10 cellular contexts compared by ENCODE assay signal in the genomic region with DNA sequence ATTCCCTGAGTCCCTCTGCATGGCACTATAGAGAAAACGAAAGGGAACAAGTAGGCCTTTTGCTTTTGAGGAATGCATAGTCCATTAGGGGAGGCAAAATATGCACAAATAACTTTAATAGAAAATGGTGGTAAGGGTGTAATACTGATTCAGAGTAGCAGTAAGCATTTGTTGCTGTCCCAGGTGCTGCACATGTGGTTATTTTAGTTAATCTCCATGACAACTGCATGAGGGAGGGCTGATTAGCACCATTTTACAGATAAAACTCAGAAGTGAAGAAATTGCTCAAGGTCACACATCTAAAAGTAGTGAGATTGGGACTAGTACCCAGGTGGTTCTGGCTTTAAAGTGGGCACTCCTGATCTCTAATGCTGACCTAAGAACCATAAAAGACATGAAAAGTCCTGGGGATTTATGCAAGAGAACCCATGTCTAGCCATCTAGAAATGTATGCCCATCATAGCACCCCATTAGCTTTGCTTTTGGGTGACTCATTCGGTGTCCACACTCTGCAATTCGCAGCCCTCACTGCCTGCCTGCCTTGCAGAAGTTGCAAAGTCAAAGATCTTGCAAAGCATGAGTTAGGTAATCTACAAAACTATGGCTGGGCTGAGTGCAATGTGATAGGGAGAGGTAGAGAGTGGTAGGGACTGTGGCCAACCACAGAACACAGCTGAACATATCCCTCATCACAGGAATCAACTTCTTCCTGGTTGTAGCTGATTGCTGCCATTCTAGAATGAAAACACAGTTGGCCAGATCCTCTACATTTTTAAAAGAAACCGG.
"Had no signal": no experiment of that assay in that cellular context is flagged by ENCODE, and none has a peak within 500 bp of the region (broad histone marks: within the 10 kb centered on the region; RNA-seq: fewer than 3 reads in every experiment).

No MANE protein-coding gene starts in this region.

- H3K27me3 ChIP-seq: testis had no signal

- DNase-seq: activated CD4-positive, alpha-beta T cell treated with anti-CD3 and anti-CD28 coated beads for 48 hours; activated naive CD4-positive, alpha-beta T cell treated with Interleukin-2 at 50 U/mL for 16 hours; activated naive CD8-positive, alpha-beta T cell treated with anti-CD3 and anti-CD28 coated beads, Interleukin-2, amount 50 U/mL, for 24 hours; foreskin melanocyte; head of caudate nucleus; left cardiac atrium; stimulated activated CD4-positive, alpha-beta T cell treated with anti-CD3 and anti-CD28 coated beads, Interleukin-4, amount 100 ng/mL, for 24 hours; T-helper 9 cell; testis had no signal

- H3K27me3 Mint-ChIP-seq: stimulated activated naive CD8-positive, alpha-beta T cell treated with anti-CD3 and anti-CD28 coated beads, Interleukin-15, Interleukin-2, amounts not matched to agents 100 ng/mL and 50 ng/mL, for 24 hours had no signal

- ATAC-seq: activated naive CD8-positive, alpha-beta T cell treated with anti-CD3 and anti-CD28 coated beads, Interleukin-2, amount 50 U/mL, for 24 hours had no signal

- H3K9me3 Mint-ChIP-seq: activated naive CD8-positive, alpha-beta T cell treated with anti-CD3 and anti-CD28 coated beads, Interleukin-2, amount 50 U/mL, for 24 hours; stimulated activated naive CD8-positive, alpha-beta T cell treated with anti-CD3 and anti-CD28 coated beads, Interleukin-15, Interleukin-2, amounts not matched to agents 100 ng/mL and 50 ng/mL, for 24 hours had no signal

- H3K4me1 ChIP-seq: testis had no signal

- H3K4me3 ChIP-seq: testis had no signal

- H3K9me3 ChIP-seq: testis had no signal

- H3K27ac Mint-ChIP-seq: activated naive CD8-positive, alpha-beta T cell treated with anti-CD3 and anti-CD28 coated beads, Interleukin-2, amount 50 U/mL, for 24 hours; stimulated activated naive CD8-positive, alpha-beta T cell treated with anti-CD3 and anti-CD28 coated beads, Interleukin-15, Interleukin-2, amounts not matched to agents 100 ng/mL and 50 ng/mL, for 24 hours had no signal

- H3K4me3 Mint-ChIP-seq: activated naive CD8-positive, alpha-beta T cell treated with anti-CD3 and anti-CD28 coated beads, Interleukin-2, amount 50 U/mL, for 24 hours; stimulated activated naive CD8-positive, alpha-beta T cell treated with anti-CD3 and anti-CD28 coated beads, Interleukin-15, Interleukin-2, amounts not matched to agents 100 ng/mL and 50 ng/mL, for 24 hours had no signal

- H3K27ac ChIP-seq: testis had no signal
